ENCODE assay signal across 23 cellular contexts in genomic region chr6:150654671-150655070, GRCh38.
"Had no signal": no experiment of that assay in that cellular context is flagged by ENCODE, and none has a peak within 500 bp of the region (broad histone marks: within the 10 kb centered on the region; RNA-seq: fewer than 3 reads in every experiment).

No MANE protein-coding gene starts in this region.

- H3K9me3 ChIP-seq: colonic mucosa, esophagus muscularis mucosa, gastroesophageal sphincter, heart left ventricle, lower lobe of right lung, thoracic aorta, tibial nerve, upper lobe of left lung had no signal

- H3K9me3 Mint-ChIP-seq: dendritic cell treated with granulocyte-macrophage colony-stimulating factor and Interleukin-4, amounts not matched to agents 40 ng/mL and 50 ng/mL, for 4 days; natural killer cell; neural crest cell; stimulated activated memory B cell treated with anti-CD40 and anti-IgM and Interleukin-4, amounts not matched to agents 10 μg/mL and 1 μg/mL and 100 μg/mL, for 72 hours had no signal

- H3K36me3 ChIP-seq: colonic mucosa, gastroesophageal sphincter, lower lobe of right lung, thoracic aorta, tibial nerve, upper lobe of left lung had no signal

- H3K27me3 Mint-ChIP-seq: progenitor cell of endocrine pancreas; stimulated activated memory B cell treated with anti-CD40 and anti-IgM and Interleukin-4, amounts not matched to agents 10 μg/mL and 1 μg/mL and 100 μg/mL, for 72 hours had no signal

- H3K4me3 ChIP-seq: colonic mucosa, esophagus muscularis mucosa, gastroesophageal sphincter, heart left ventricle, hepatocyte, lower lobe of right lung, smooth muscle cell, thoracic aorta, tibial nerve, upper lobe of left lung had no signal

- H3K36me3 Mint-ChIP-seq: natural killer cell had no signal

- H3K27ac Mint-ChIP-seq: dendritic cell treated with granulocyte-macrophage colony-stimulating factor and Interleukin-4, amounts not matched to agents 40 ng/mL and 50 ng/mL, for 4 days; natural killer cell; progenitor cell of endocrine pancreas; stimulated activated memory B cell treated with anti-CD40 and anti-IgM and Interleukin-4, amounts not matched to agents 10 μg/mL and 1 μg/mL and 100 μg/mL, for 72 hours had no signal

- DNase-seq: colonic mucosa; effector CD8-positive, alpha-beta T cell; foreskin keratinocyte; heart left ventricle; kidney; left ventricle myocardium superior; lower lobe of right lung; natural killer cell; stimulated activated CD4-positive, alpha-beta T cell treated with anti-CD3 and anti-CD28 coated beads, Interleukin-2, amount 100 ng/mL, for 24 hours; stimulated activated CD4-positive, alpha-beta T cell treated with anti-CD3 and anti-CD28 coated beads, Interleukin-4, amount 100 ng/mL, for 4 hours; stimulated activated naive CD8-positive, alpha-beta T cell treated with anti-CD3 and anti-CD28 coated beads, Interleukin-15, Interleukin-2, amounts not matched to agents 100 U/mL and 50 U/mL, for 24 hours had no signal

- H3K4me1 Mint-ChIP-seq: natural killer cell had no signal

- H3K4me3 Mint-ChIP-seq: dendritic cell treated with granulocyte-macrophage colony-stimulating factor and Interleukin-4, amounts not matched to agents 40 ng/mL and 50 ng/mL, for 4 days; natural killer cell; neural crest cell; stimulated activated memory B cell treated with anti-CD40 and anti-IgM and Interleukin-4, amounts not matched to agents 10 μg/mL and 1 μg/mL and 100 μg/mL, for 72 hours had no signal

- H3K4me1 ChIP-seq: colonic mucosa, esophagus muscularis mucosa, foreskin keratinocyte, gastroesophageal sphincter, lower lobe of right lung, tibial nerve, upper lobe of left lung had no signal

- H3K27ac ChIP-seq: colonic mucosa, esophagus muscularis mucosa, foreskin keratinocyte, gastroesophageal sphincter, hepatocyte, lower lobe of right lung, parathyroid adenoma, thoracic aorta, tibial nerve, upper lobe of left lung had no signal
